ENCODE assay signal across 15 cellular contexts in genomic region chr4:122873752-122874151, GRCh38. TPM values are rescaled to one million over a fixed set of nuclear protein-coding genes. Genes with fewer than 3 reads are reported as not detected.
DNase-seq lines count a peak whose midpoint lies in the region; ATAC-seq, FAIRE-seq and TF ChIP-seq lines count a peak whose summit lies in the region.
"Had no signal": no experiment of that assay in that cellular context is flagged by ENCODE, and none has a peak within 500 bp of the region (broad histone marks: within the 10 kb centered on the region; RNA-seq: fewer than 3 reads in every experiment).

No MANE protein-coding gene starts in this region.

- CTCF ChIA-PET in endothelial cell of umbilical vein (lab: Charles Lee) = interaction anchor here (0.7 to 1.5 kb wide), 7 partner anchors 10 to 116 kb away, joined by 3 to 4 read pairs (median 3); no protein-coding TSS in a partner anchor
- CTCF ChIA-PET in CD8-positive, alpha-beta T cell (lab: Charles Lee) = no interaction called here

- TF ChIP-seq CTCF in endothelial cell of umbilical vein (IDR thresholded peaks at IDR 0.05; ENCODE audit: extremely low read depth in 1 of 2, insufficient read depth in 1 of 2, low read depth in 1 of 2, low read length in 2 of 2) (no peak), omental fat pad (IDR thresholded peaks at IDR 0.05) (no peak), right atrium auricular region (IDR thresholded peaks at IDR 0.05) (no peak)
- no peak for TF ChIP-seq CTCF in CD8-positive, alpha-beta T cell (IDR thresholded peaks at IDR 0.05)

- peaks cover 30% of the 10 kb centered on the region for H3K27me3 Mint-ChIP-seq in CD8-positive, alpha-beta T cell (ENCODE audit: low read depth)

- H4K20me1 ChIP-seq in endothelial cell of umbilical vein (replicated peaks; ENCODE audit: control insufficient read depth, extremely low read depth, insufficient read depth, low read length) = no peaks in the 10 kb centered on the region

- no peaks in the 10 kb centered on the region for H3K4me1 Mint-ChIP-seq in CD8-positive, alpha-beta T cell (ENCODE audit: low read depth)
- H3K4me1 Mint-ChIP-seq: naive thymus-derived CD8-positive, alpha-beta T cell had no signal

- POLR2A ChIA-PET in endothelial cell of umbilical vein (lab: Charles Lee) = no interaction called here
- POLR2A ChIA-PET in CD8-positive, alpha-beta T cell (lab: Charles Lee) = no interaction called here

- H3K4me3 ChIP-seq in endothelial cell of umbilical vein (replicated peaks in 1 of 3; ENCODE audit: insufficient read depth in 1 of 3, low read depth in 1 of 3, low read length in 3 of 3) (no peak overlapping the region), right atrium auricular region (no peak overlapping the region)
- H3K4me3 ChIP-seq in CD8-positive, alpha-beta T cell (ENCODE audit: low read depth, low read length) = no peak overlapping the region
- H3K4me3 ChIP-seq: coronary artery, sigmoid colon had no signal

- H3K9me3 Mint-ChIP-seq in CD8-positive, alpha-beta T cell = peaks cover 3% of the 10 kb centered on the region
- H3K9me3 Mint-ChIP-seq: activated naive CD4-positive, alpha-beta T cell treated with anti-CD3 and anti-CD28 coated beads for 36 hours had no signal

- H3K9me3 ChIP-seq in endothelial cell of umbilical vein (replicated peaks; ENCODE audit: control insufficient read depth, insufficient read depth, low read length) = no peaks in the 10 kb centered on the region
- H3K9me3 ChIP-seq in right atrium auricular region = no peaks in the 10 kb centered on the region
- no peaks in the 10 kb centered on the region for H3K9me3 ChIP-seq in CD8-positive, alpha-beta T cell (ENCODE audit: low read length)
- H3K9me3 ChIP-seq: sigmoid colon had no signal

- DNase-seq in ELR (ENCODE audit: low read depth) = peak; percentile 90
- peak; percentile 68 for DNase-seq in LHCN-M2 (ENCODE audit: low read depth)
- peak; percentile 49 for DNase-seq in endothelial cell of umbilical vein (ENCODE audit: low read depth, low spot score)
- no peak for DNase-seq in omental fat pad (ENCODE audit: low spot score)
- no peak for DNase-seq in right atrium auricular region (ENCODE audit: low spot score)
- DNase-seq in CD8-positive, alpha-beta T cell = no peak
- no peak for DNase-seq in SIG-M5 (lab: John Stamatoyannopoulos, UW)
- DNase-seq: activated CD8-positive, alpha-beta T cell treated with anti-CD3 and anti-CD28 coated beads, Interleukin-2, amount 10 ng/mL, durations not matched to agents 7 days and 5 days; activated naive CD4-positive, alpha-beta T cell treated with anti-CD3 and anti-CD28 coated beads for 36 hours; left cardiac atrium; naive thymus-derived CD8-positive, alpha-beta T cell; NCI-H446 treated with DMSO at 0.1 percent for 48 hours; sigmoid colon had no signal

- no peaks in the 10 kb centered on the region for H3K36me3 Mint-ChIP-seq in CD8-positive, alpha-beta T cell
- H3K36me3 Mint-ChIP-seq: naive thymus-derived CD8-positive, alpha-beta T cell had no signal

- ATAC-seq in omental fat pad (ENCODE audit: low FRiP score) = peak; percentile 44
- no peak for ATAC-seq in CD8-positive, alpha-beta T cell
- no peak for ATAC-seq in GM18511 (IDR thresholded peaks at IDR 0.05; ENCODE audit: unreplicated experiment)
- ATAC-seq: activated CD8-positive, alpha-beta T cell treated with anti-CD3 and anti-CD28 coated beads, Interleukin-2, amount 10 ng/mL, durations not matched to agents 7 days and 5 days; naive thymus-derived CD8-positive, alpha-beta T cell had no signal

- peak overlapping the region; percentile 71 for H3K4me2 ChIP-seq in endothelial cell of umbilical vein (ENCODE audit: insufficient read depth, low read length)

- H2AFZ ChIP-seq in endothelial cell of umbilical vein (ENCODE audit: low read depth, low read length) = no peak overlapping the region

- H3K36me3 ChIP-seq in endothelial cell of umbilical vein (ENCODE audit: control insufficient read depth in 2 of 2, extremely low read depth in 1 of 2, insufficient read depth in 2 of 2, low read length in 2 of 2) (peaks cover 0 to 2% of the 10 kb centered on the region in 2 experiments), right atrium auricular region (no peaks in the 10 kb centered on the region)
- H3K36me3 ChIP-seq in CD8-positive, alpha-beta T cell (ENCODE audit: insufficient read depth, low read length) = no peaks in the 10 kb centered on the region

- no peaks in the 10 kb centered on the region for H3K79me2 ChIP-seq in endothelial cell of umbilical vein (ENCODE audit: control insufficient read depth, insufficient read depth, low read length)

- no peak overlapping the region for H3K27ac Mint-ChIP-seq in CD8-positive, alpha-beta T cell
- H3K27ac Mint-ChIP-seq: activated CD8-positive, alpha-beta T cell treated with anti-CD3 and anti-CD28 coated beads, Interleukin-2, amount 10 ng/mL, durations not matched to agents 7 days and 5 days; activated naive CD4-positive, alpha-beta T cell treated with anti-CD3 and anti-CD28 coated beads for 36 hours; naive thymus-derived CD8-positive, alpha-beta T cell had no signal

- no peak for FAIRE-seq in endothelial cell of umbilical vein (lab: Jason Lieb, UNC)

- TF ChIP-seq POLR2A in endothelial cell of umbilical vein (IDR thresholded peaks at IDR 0.05; ENCODE audit: low read depth, low read length) = no peak

- BruUV-seq in endothelial cell of umbilical vein (replicated peaks; lab: Mats Ljungman, UMichigan) = no TSS peak

- H3K9me1 ChIP-seq in endothelial cell of umbilical vein (replicated peaks; ENCODE audit: control insufficient read depth, extremely low read depth, insufficient read depth, low read length) = no peaks in the 10 kb centered on the region

- intact Hi-C loops in endothelial cell of umbilical vein (cut with micrococcal nuclease) = loop anchor here (2.0 kb wide), 1 partner anchor 19 kb away; no protein-coding TSS in a partner anchor
- intact Hi-C loops in CD8-positive, alpha-beta T cell (cut with DNase I, micrococcal nuclease) = no loop called here

- H3K27ac ChIP-seq in endothelial cell of umbilical vein (ENCODE audit: insufficient read depth, low read depth, low read length) = no peak overlapping the region
- no peak overlapping the region for H3K27ac ChIP-seq in right atrium auricular region
- H3K27ac ChIP-seq in CD8-positive, alpha-beta T cell (ENCODE audit: low read depth, low read length) = no peak overlapping the region
- H3K27ac ChIP-seq: coronary artery, sigmoid colon had no signal

- no peak overlapping the region for H3K4me3 Mint-ChIP-seq in CD8-positive, alpha-beta T cell
- H3K4me3 Mint-ChIP-seq: activated CD8-positive, alpha-beta T cell treated with anti-CD3 and anti-CD28 coated beads, Interleukin-2, amount 10 ng/mL, durations not matched to agents 7 days and 5 days; activated naive CD4-positive, alpha-beta T cell treated with anti-CD3 and anti-CD28 coated beads for 36 hours; naive thymus-derived CD8-positive, alpha-beta T cell had no signal

- dilution Hi-C loops in endothelial cell of umbilical vein (cut with MboI; ENCODE audit: extremely low pct_ligation_motif_present, low sequenced_read_pairs) = no loop called here

- H3K4me1 ChIP-seq in endothelial cell of umbilical vein (ENCODE audit: control insufficient read depth, extremely low read depth, insufficient read depth, low read length) = peaks cover 13% of the 10 kb centered on the region
- H3K4me1 ChIP-seq in right atrium auricular region = no peaks in the 10 kb centered on the region
- no peaks in the 10 kb centered on the region for H3K4me1 ChIP-seq in CD8-positive, alpha-beta T cell (ENCODE audit: insufficient read depth, low read length)

- H3K27me3 ChIP-seq in endothelial cell of umbilical vein (ENCODE audit: control insufficient read depth in 2 of 2, insufficient read depth in 2 of 2, low read length in 2 of 2) (no peaks in the 10 kb centered on the region), right atrium auricular region (no peaks in the 10 kb centered on the region)
- no peaks in the 10 kb centered on the region for H3K27me3 ChIP-seq in CD8-positive, alpha-beta T cell (ENCODE audit: insufficient read depth, low read length)
- H3K27me3 ChIP-seq: sigmoid colon had no signal

- H3K9ac ChIP-seq in endothelial cell of umbilical vein (replicated peaks; ENCODE audit: extremely low read depth, insufficient read depth, low read length) = no peak overlapping the region

TF ChIP-seq in endothelial cell of umbilical vein, 7 proteins besides CTCF, POLR2A, EP300 and RAD21 (continues in another document):
- TF ChIP-seq FOS (IDR thresholded peaks at IDR 0.05; ENCODE audit: borderline replicate concordance, insufficient read depth, low read length) = no peak
- TF ChIP-seq EZH2 (IDR thresholded peaks at IDR 0.05; ENCODE audit: borderline replicate concordance, low read depth, low read length, severe bottlenecking) = no peak
- TF ChIP-seq POLR2AphosphoS5 (IDR thresholded peaks at IDR 0.05; ENCODE audit: insufficient read depth, low read depth, low read length) = no peak
- no peak for TF ChIP-seq GATA2 (IDR thresholded peaks at IDR 0.05; ENCODE audit: insufficient read depth, insufficient read length, low read depth, low read length)

RNA-seq across cellular contexts. Expression of gene FGF2, which starts 47.1 kb away (rescaled TPM):
- total RNA-seq in LHCN-M2 (2014; rRNA removed) (14.6 and 15.0 TPM in 2 replicates), endothelial cell of umbilical vein (16.3 and 23.9 TPM in 2 replicates), omental fat pad (10 to 100 TPM; 22.0 to 50.9 (median 27.7) TPM), right atrium auricular region (10 to 100 TPM in 1 of 2 donors, 1 to 10 TPM in 1; 4.3 to 11.6 TPM)
- 8.8 TPM for polyA plus RNA-seq in LHCN-M2 (2012)
- polyA plus RNA-seq in endothelial cell of umbilical vein = 3.7 and 4.6 TPM in 2 replicates
- 5.0 and 5.3 TPM in 2 replicates for polyA plus RNA-seq in endothelial cell of umbilical vein (2011; cell fraction: cytosol; rRNA removed)
- 5.2 and 8.0 TPM in 2 replicates for polyA plus RNA-seq in endothelial cell of umbilical vein (2011; cell fraction: nucleus; rRNA removed)
- 7.3 and 8.8 TPM in 2 replicates for polyA plus RNA-seq in endothelial cell of umbilical vein (2012)
- polyA minus RNA-seq in endothelial cell of umbilical vein = 11.8 and 17.0 TPM in 2 replicates
- polyA minus RNA-seq in endothelial cell of umbilical vein (2011; cell fraction: cytosol; rRNA and poly(A)+ RNA removed) = 8.9 TPM
- polyA minus RNA-seq in endothelial cell of umbilical vein (2011; cell fraction: nucleus; rRNA and poly(A)+ RNA removed) = 13.7 and 17.8 TPM in 2 replicates
- not detected for total RNA-seq in CD8-positive, alpha-beta T cell
- total RNA-seq: naive thymus-derived CD8-positive, alpha-beta T cell had no signal
- polyA plus RNA-seq: naive thymus-derived CD8-positive, alpha-beta T cell had no signal

RNA-seq across cellular contexts. Expression of gene NUDT6, which starts 48.6 kb away (rescaled TPM):
- 11.3 and 14.1 TPM in 2 replicates for total RNA-seq in LHCN-M2 (2014; rRNA removed)
- 7.5 TPM for polyA plus RNA-seq in LHCN-M2 (2012)
- total RNA-seq in endothelial cell of umbilical vein = 5.4 TPM in 2 replicates
- polyA plus RNA-seq in endothelial cell of umbilical vein = 5.1 and 5.7 TPM in 2 replicates
- 5.0 and 6.0 TPM in 2 replicates for polyA plus RNA-seq in endothelial cell of umbilical vein (2011; cell fraction: cytosol; rRNA removed)
- 9.8 and 11.6 TPM in 2 replicates for polyA plus RNA-seq in endothelial cell of umbilical vein (2011; cell fraction: nucleus; rRNA removed)
- 4.0 and 5.0 TPM in 2 replicates for polyA plus RNA-seq in endothelial cell of umbilical vein (2012)
- 1.7 and 3.4 TPM in 2 replicates for polyA minus RNA-seq in endothelial cell of umbilical vein
- 3.9 TPM for polyA minus RNA-seq in endothelial cell of umbilical vein (2011; cell fraction: cytosol; rRNA and poly(A)+ RNA removed)
- 3.7 and 4.8 TPM in 2 replicates for polyA minus RNA-seq in endothelial cell of umbilical vein (2011; cell fraction: nucleus; rRNA and poly(A)+ RNA removed)
- 10 to 100 TPM in 1 of 4 donors, 1 to 10 TPM in 3; 2.5 to 10.2 (median 6.2) TPM for total RNA-seq in omental fat pad
- 10 to 100 TPM in 1 of 2 donors, 1 to 10 TPM in 1; 4.9 to 18.5 TPM for total RNA-seq in right atrium auricular region
- under 1 TPM; 0.22 to 0.72 TPM for total RNA-seq in CD8-positive, alpha-beta T cell

Comparison
In these comparisons a context has a peak if more than half of its experiments do, and no peak if none do; other contexts are left out.
1. DNase-seq: peak in ELR (single experiment), LHCN-M2 (single experiment) and endothelial cell of umbilical vein (single experiment); none in omental fat pad (single experiment), right atrium auricular region (single experiment), CD8-positive, alpha-beta T cell (0 of 7) and SIG-M5 (single experiment).
2. RNA of gene FGF2, which starts 47.1 kb away (total RNA-seq): 22.0 to 50.9 TPM in omental fat pad, 16.3 to 23.9 TPM in endothelial cell of umbilical vein, 14.6 to 15.0 TPM in LHCN-M2 and 4.3 to 11.6 TPM in right atrium auricular region; not detected in CD8-positive, alpha-beta T cell; every median in the first group is over 4 times any median in the second.